ENCODE assay signal across 24 cellular contexts in genomic region chr3:197892162-197892561, GRCh38.
"Had no signal": no experiment of that assay in that cellular context is flagged by ENCODE, and none has a peak within 500 bp of the region (broad histone marks: within the 10 kb centered on the region; RNA-seq: fewer than 3 reads in every experiment).

No MANE protein-coding gene starts in this region.

- H3K27ac ChIP-seq: dorsolateral prefrontal cortex, gastrocnemius medialis, neural progenitor cell, psoas muscle, suprapubic skin, transverse colon, upper lobe of right lung, vagina had no signal

- DNase-seq: dorsolateral prefrontal cortex; effector CD4-positive, alpha-beta T cell; foreskin fibroblast; gastrocnemius medialis; head of caudate nucleus; naive B cell; posterior cingulate gyrus; psoas muscle; right cardiac atrium; small intestine; stimulated activated CD4-positive, alpha-beta T cell treated with anti-CD3 and anti-CD28 coated beads, Interleukin-15, amount 100 ng/mL, for 24 hours; stimulated activated CD4-positive, alpha-beta T cell treated with anti-CD3 and anti-CD28 coated beads, Interleukin-2, amount 100 ng/mL, for 48 hours; stimulated activated naive CD4-positive, alpha-beta T cell; stimulated activated naive CD8-positive, alpha-beta T cell treated with anti-CD3 and anti-CD28 coated beads, Interleukin-15, amount 100 ng/mL, for 72 hours; transverse colon; upper lobe of right lung had no signal

- ATAC-seq: gastrocnemius medialis; left lobe of liver; natural killer cell treated with Interleukin-12 subunit alpha and Interleukin-12 subunit beta and Interleukin-15 and Interleukin-18, amount 100 ng/mL, for 72 hours; psoas muscle; right cardiac atrium; stimulated activated naive CD8-positive, alpha-beta T cell treated with anti-CD3 and anti-CD28 coated beads, Interleukin-15, amount 100 ng/mL, for 72 hours; upper lobe of right lung had no signal

- H3K9ac ChIP-seq: neural progenitor cell had no signal

- H3K4me2 ChIP-seq: neural progenitor cell had no signal

- H3K36me3 ChIP-seq: gastrocnemius medialis, neural progenitor cell, suprapubic skin, vagina had no signal

- H3K9me3 ChIP-seq: gastrocnemius medialis, psoas muscle, suprapubic skin, transverse colon, upper lobe of right lung, vagina had no signal

- H3K27me3 ChIP-seq: dorsolateral prefrontal cortex, neural progenitor cell, suprapubic skin, transverse colon, upper lobe of right lung, vagina had no signal

- H3K4me3 ChIP-seq: dorsolateral prefrontal cortex, gastrocnemius medialis, lung, neural progenitor cell, psoas muscle, suprapubic skin, transverse colon, upper lobe of right lung, vagina had no signal

- H2AFZ ChIP-seq: neural progenitor cell had no signal

- H3K4me1 ChIP-seq: gastrocnemius medialis, psoas muscle, suprapubic skin, transverse colon, upper lobe of right lung, vagina had no signal

- FAIRE-seq: colon, keratinocyte, small intestine had no signal
